Comparison of ENCODE assay signal across 9 cellular contexts in genomic region chr1:236502579-236502971, GRCh38. TPM values are rescaled to one million over a fixed set of nuclear protein-coding genes. Genes with fewer than 3 reads are reported as not detected.
DNase-seq lines count a peak whose midpoint lies in the region; ATAC-seq and TF ChIP-seq lines count a peak whose summit lies in the region.
"Had no signal": no experiment of that assay in that cellular context is flagged by ENCODE, and none has a peak within 500 bp of the region (broad histone marks: within the 10 kb centered on the region; RNA-seq: fewer than 3 reads in every experiment).

No MANE protein-coding gene starts in this region.

- H3K4me3 ChIP-seq in gastroesophageal sphincter (peak overlapping the region in 1 of 2 donors; percentile 42), smooth muscle cell (peak overlapping the region; percentile 35), MG63 (no peak overlapping the region), esophagus squamous epithelium (peak overlapping the region in 2 of 4 donors; percentile 28 to 32)

- WGBS in gastroesophageal sphincter (ENCODE audit: low coverage in 1 of 2), 2 donors, result 20 to 38% methylated on average over 2 of the region's 2 CpGs
- WGBS in smooth muscle cell (ENCODE audit: low lambda C conversion rate), result 9% methylated on average over 2 of the region's 2 CpGs
- WGBS in esophagus squamous epithelium, 2 donors, result 15 to 18% methylated on average over 2 of the region's 2 CpGs

- TF ChIP-seq POLR2A in gastroesophageal sphincter (IDR thresholded peaks at IDR 0.05) (no peak), esophagus squamous epithelium (IDR thresholded peaks at IDR 0.05) (no peak)

- peak overlapping the region; percentile 95 for H2AFZ ChIP-seq in smooth muscle cell (ENCODE audit: low read depth)

- no peaks in the 10 kb centered on the region for H3K9me3 Mint-ChIP-seq in activated CD4-positive, alpha-beta T cell treated with anti-CD3 and anti-CD28 coated beads for 36 hours (ENCODE audit: low read depth)
- H3K9me3 Mint-ChIP-seq in WTC11, result no peaks in the 10 kb centered on the region

- H3K27me3 ChIP-seq in gastroesophageal sphincter (no peaks in the 10 kb centered on the region), smooth muscle cell (ENCODE audit: low read depth) (no peaks in the 10 kb centered on the region), MG63 (no peaks in the 10 kb centered on the region), esophagus squamous epithelium (no peaks in the 10 kb centered on the region)

- no peak overlapping the region for H3K4me3 Mint-ChIP-seq in activated CD4-positive, alpha-beta T cell treated with anti-CD3 and anti-CD28 coated beads for 36 hours
- peak overlapping the region; percentile 60 for H3K4me3 Mint-ChIP-seq in WTC11

- H3K4me1 ChIP-seq in gastroesophageal sphincter, result peaks cover 0 to 10% (median 0%) of the 10 kb centered on the region in 3 donors
- H3K4me1 ChIP-seq in smooth muscle cell (ENCODE audit: low read depth), result peaks cover 6% of the 10 kb centered on the region
- H3K4me1 ChIP-seq in esophagus squamous epithelium, result peaks cover 0 to 20% (median 4%) of the 10 kb centered on the region in 3 donors

- H3K79me2 ChIP-seq in smooth muscle cell (ENCODE audit: low read depth), result no peaks in the 10 kb centered on the region

- peak overlapping the region; percentile 76 for H3K4me2 ChIP-seq in smooth muscle cell

- TF ChIP-seq EP300 in gastroesophageal sphincter (IDR thresholded peaks at IDR 0.05), result no peak

- ATAC-seq in activated CD4-positive, alpha-beta T cell treated with anti-CD3 and anti-CD28 coated beads for 36 hours, result no peak
- ATAC-seq in WTC11 (no peak), gastroesophageal sphincter (peak; percentile 43), HG02759 (IDR thresholded peaks at IDR 0.05; ENCODE audit: unreplicated experiment) (no peak)

- TF ChIP-seq CTCF in WTC11 (IDR thresholded peaks at IDR 0.05), result no peak
- TF ChIP-seq CTCF in gastroesophageal sphincter (IDR thresholded peaks at IDR 0.05), result no peak
- TF ChIP-seq CTCF in smooth muscle cell (IDR thresholded peaks at IDR 0.05; ENCODE audit: borderline replicate concordance, insufficient read depth, poor library complexity, severe bottlenecking), result no peak
- no peak for TF ChIP-seq CTCF in esophagus squamous epithelium (IDR thresholded peaks at IDR 0.05)

- H3K9me3 ChIP-seq in gastroesophageal sphincter (no peaks in the 10 kb centered on the region), smooth muscle cell (replicated peaks; ENCODE audit: low read depth) (no peaks in the 10 kb centered on the region), MG63 (no peaks in the 10 kb centered on the region), esophagus squamous epithelium (no peaks in the 10 kb centered on the region)

- peak overlapping the region; percentile 53 for H3K9ac ChIP-seq in smooth muscle cell (ENCODE audit: low read depth)

- no peak for DNase-seq in activated CD4-positive, alpha-beta T cell treated with anti-CD3 and anti-CD28 coated beads for 36 hours
- DNase-seq in activated CD4-positive, alpha-beta T cell treated with anti-CD3 and anti-CD28 coated beads for 1 hour, result no peak
- DNase-seq in WTC11 (ENCODE audit: low spot score), result no peak
- no peak for DNase-seq in smooth muscle cell (lab: John Stamatoyannopoulos, UW; ENCODE audit: unreplicated experiment)
- DNase-seq in MG63, result no peak
- no peak for DNase-seq in esophagus squamous epithelium (lab: John Stamatoyannopoulos, UW)
- DNase-seq: NCI-H1092 had no signal

- no peaks in the 10 kb centered on the region for H3K36me3 ChIP-seq in gastroesophageal sphincter
- H3K36me3 ChIP-seq in smooth muscle cell (ENCODE audit: low read depth), result no peaks in the 10 kb centered on the region
- no peaks in the 10 kb centered on the region for H3K36me3 ChIP-seq in MG63
- H3K36me3 ChIP-seq in esophagus squamous epithelium, result no peaks in the 10 kb centered on the region

- H3K4me1 Mint-ChIP-seq in activated CD4-positive, alpha-beta T cell treated with anti-CD3 and anti-CD28 coated beads for 36 hours, result peaks cover 11% of the 10 kb centered on the region
- peaks cover 24% of the 10 kb centered on the region for H3K4me1 Mint-ChIP-seq in WTC11

- CTCF ChIA-PET in activated CD4-positive, alpha-beta T cell treated with anti-CD3 and anti-CD28 coated beads for 36 hours (lab: Charles Lee), result no interaction called here
- CTCF ChIA-PET in WTC11 (lab: Charles Lee), result interaction anchor here (0.7 to 1.0 kb wide), 3 partner anchors 12 to 29 kb away, joined by 3 to 4 read pairs (median 4); no protein-coding TSS in a partner anchor

- POLR2A ChIA-PET in activated CD4-positive, alpha-beta T cell treated with anti-CD3 and anti-CD28 coated beads for 36 hours (lab: Charles Lee), result no interaction called here
- POLR2A ChIA-PET in WTC11 (lab: Charles Lee), result interaction anchor here (0.8 kb wide), 1 partner anchor 103 kb away, joined by 3 read pairs; no protein-coding TSS in a partner anchor

- H3F3A ChIP-seq in smooth muscle cell (ENCODE audit: low read depth), result peaks cover 6% of the 10 kb centered on the region

- H3K36me3 Mint-ChIP-seq in activated CD4-positive, alpha-beta T cell treated with anti-CD3 and anti-CD28 coated beads for 36 hours (ENCODE audit: low read depth), result no peaks in the 10 kb centered on the region
- no peaks in the 10 kb centered on the region for H3K36me3 Mint-ChIP-seq in WTC11

- peak overlapping the region; percentile 74 for H3K27ac Mint-ChIP-seq in activated CD4-positive, alpha-beta T cell treated with anti-CD3 and anti-CD28 coated beads for 36 hours
- H3K27ac Mint-ChIP-seq in WTC11, result peak overlapping the region; percentile 99

- no peaks in the 10 kb centered on the region for H4K20me1 ChIP-seq in smooth muscle cell (ENCODE audit: low read depth)

- intact Hi-C loops in activated CD4-positive, alpha-beta T cell treated with anti-CD3 and anti-CD28 coated beads for 36 hours (cut with DNase I, micrococcal nuclease), result no loop called here
- intact Hi-C loops in esophagus squamous epithelium (cut with DNase I), result no loop called here

- H3K27me3 Mint-ChIP-seq in activated CD4-positive, alpha-beta T cell treated with anti-CD3 and anti-CD28 coated beads for 36 hours, result no peaks in the 10 kb centered on the region
- H3K27me3 Mint-ChIP-seq in WTC11 (ENCODE audit: low read depth), result no peaks in the 10 kb centered on the region

- no peak overlapping the region for H3K27ac ChIP-seq in gastroesophageal sphincter
- peak overlapping the region; percentile 85 for H3K27ac ChIP-seq in smooth muscle cell (ENCODE audit: low read depth)
- peak overlapping the region in 2 of 4 donors; percentile 3 to 47 for H3K27ac ChIP-seq in esophagus squamous epithelium

TF ChIP-seq in WTC11, 78 proteins besides CTCF, POLR2A, EP300 and RAD21:
- TF ChIP-seq ZNF512 (CRISPR knock-in tag; IDR thresholded peaks at IDR 0.05; ENCODE audit: borderline replicate concordance) (0 out of 2 replicates have a peak, but pooled peaks have one; percentile 55), IRF2 (CRISPR knock-in tag; IDR thresholded peaks at IDR 0.05; ENCODE audit: borderline replicate concordance, low read depth) (no peak), E2F1 (CRISPR knock-in tag; IDR thresholded peaks at IDR 0.05) (no peak), GTF2I (CRISPR knock-in tag; conservative IDR thresholded peaks at IDR 0.05) (peak; percentile 69; the same call in 1 of the 2 replicates), TEAD4 (CRISPR knock-in tag; IDR thresholded peaks at IDR 0.05) (no peak), FOXK1 (CRISPR knock-in tag; IDR thresholded peaks at IDR 0.05) (no peak), TEAD1 (CRISPR knock-in tag; IDR thresholded peaks at IDR 0.05) (no peak)

RNA-seq across cellular contexts. Expression of gene LGALS8, which starts 21.2 kb away (rescaled TPM):
- 100 to 1,000 TPM; 106 to 155 TPM for total RNA-seq in activated CD4-positive, alpha-beta T cell treated with anti-CD3 and anti-CD28 coated beads for 36 hours
- 8.6 to 10.3 TPM (median 10.1 TPM) in 3 replicates for total RNA-seq in WTC11 (2021)
- total RNA-seq in gastroesophageal sphincter, result 10 to 100 TPM; 50.5 to 81.8 (median 54.7) TPM
- total RNA-seq in smooth muscle cell, result 38.7 and 72.2 TPM in 2 replicates
- 25.7 and 26.0 TPM in 2 replicates for polyA plus RNA-seq in smooth muscle cell
- 22.8 and 27.4 TPM in 2 replicates for total RNA-seq in MG63 (2014; rRNA removed; shearing (Covaris generic); ENCODE audit: low replicate concordance)
- total RNA-seq in esophagus squamous epithelium, result 10 to 100 TPM; 45.2 to 70.6 (median 52.4) TPM
